Comparison of ENCODE assay signal across 24 cellular contexts in genomic region chr7:66348531-66348930, GRCh38.
DNase-seq lines count a peak whose midpoint lies in the region; ATAC-seq and TF ChIP-seq lines count a peak whose summit lies in the region.
"Had no signal": no experiment of that assay in that cellular context is flagged by ENCODE, and none has a peak within 500 bp of the region (broad histone marks: within the 10 kb centered on the region; RNA-seq: fewer than 3 reads in every experiment).

No MANE protein-coding gene starts in this region.

- TF ChIP-seq POLR2A in stomach (IDR thresholded peaks at IDR 0.05), result no peak

- WGBS in heart right ventricle, 2 donors, result 33 to 38% methylated on average over 4 of the region's 4 CpGs
- 2% methylated on average over 4 of the region's 4 CpGs for WGBS in aorta, 2 donors
- WGBS in stomach, 5 donors, result 49 to 74% (median 63%) methylated on average over 4 of the region's 4 CpGs

- H3K4me3 ChIP-seq in heart right ventricle (no peak overlapping the region), right atrium auricular region (no peak overlapping the region), osteoblast (ENCODE audit: insufficient read depth, low read length) (no peak overlapping the region), aorta (ENCODE audit: low read length in 2 of 2) (no peak overlapping the region), stomach (no peak overlapping the region)
- H3K4me3 ChIP-seq: lung, ovary, SK-N-MC, skin epidermis had no signal

- H3K36me3 ChIP-seq in heart right ventricle (no peaks in the 10 kb centered on the region), right atrium auricular region (no peaks in the 10 kb centered on the region), osteoblast (ENCODE audit: insufficient read depth, low read length) (no peaks in the 10 kb centered on the region), aorta (ENCODE audit: control insufficient read depth in 1 of 2, insufficient read depth in 2 of 2, low read length in 1 of 2) (no peaks in the 10 kb centered on the region), stomach (peaks cover 0 to 2% (median 0%) of the 10 kb centered on the region in 4 donors)
- H3K36me3 ChIP-seq: BE2C, ovary had no signal

- H3K4me2 ChIP-seq in osteoblast (ENCODE audit: insufficient read depth, low read length), result peak overlapping the region; percentile 10

- DNase-seq in heart right ventricle (no peak), right atrium auricular region (ENCODE audit: low spot score) (no peak), fibroblast of gingiva (ENCODE audit: low read depth) (peak; percentile 13), osteoblast (ENCODE audit: insufficient read length, low spot score, missing footprints) (no peak), aorta (no peak), stomach (no peak)
- DNase-seq in activated effector memory CD4-positive, alpha-beta T cell treated with Interleukin-2 at 50 U/mL for 16 hours, result no peak
- DNase-seq: activated CD8-positive, alpha-beta T cell treated with anti-CD3 and anti-CD28 coated beads, Interleukin-2, amount 10 ng/mL, durations not matched to agents 7 days and 5 days; activated naive CD4-positive, alpha-beta T cell treated with anti-CD3 and anti-CD28 coated beads, Interleukin-2, amount 10 ng/mL, durations not matched to agents 7 days and 5 days; activated T-cell treated with anti-CD3 and anti-CD28 coated beads, Interleukin-2, amount 50 U/mL, for 48 hours; BE2C; Calu3; endodermal cell; foreskin keratinocyte; NCI-H1105 treated with DMSO at 0.1 percent for 48 hours; NCI-H2081 treated with DMSO at 0.1 percent for 48 hours; ovary; stimulated activated CD4-positive, alpha-beta T cell treated with anti-CD3 and anti-CD28 coated beads, Interleukin-2, amount 100 ng/mL, for 48 hours; stimulated activated naive CD8-positive, alpha-beta T cell treated with anti-CD3 and anti-CD28 coated beads, Interleukin-15, Interleukin-2, amounts not matched to agents 100 U/mL and 50 U/mL, for 24 hours had no signal

- intact Hi-C loops in heart right ventricle (cut with DNase I), result loop anchor here in 1 of 10 donors (10.0 kb wide), 1 partner anchor 144 kb away; the partner anchor contains the start of gene TPST1
- intact Hi-C loops in aorta (cut with DNase I), result no loop called here
- intact Hi-C loops in stomach (cut with DNase I; ENCODE audit: low total_unique reads), result no loop called here

- ATAC-seq in heart right ventricle, result peak in 5 of 8 donors; percentile 39 to 63 (median 53)
- peak; percentile 20 for ATAC-seq in aorta (ENCODE audit: low FRiP score)
- ATAC-seq in HG03442 (IDR thresholded peaks at IDR 0.05; ENCODE audit: unreplicated experiment), result no peak
- ATAC-seq: activated CD4-positive, CD25-positive, alpha-beta regulatory T cell treated with anti-CD3 and anti-CD28 coated beads, Interleukin-2, amount 50 U/mL, for 24 hours; activated CD8-positive, alpha-beta T cell treated with anti-CD3 and anti-CD28 coated beads, Interleukin-2, amount 10 ng/mL, durations not matched to agents 7 days and 5 days; foreskin keratinocyte; stimulated activated naive CD8-positive, alpha-beta T cell treated with anti-CD3 and anti-CD28 coated beads, Interleukin-15, Interleukin-2, amounts not matched to agents 100 U/mL and 50 U/mL, for 24 hours had no signal

- TF ChIP-seq CTCF in heart right ventricle (IDR thresholded peaks at IDR 0.05) (no peak), right atrium auricular region (IDR thresholded peaks at IDR 0.05) (no peak), osteoblast (IDR thresholded peaks at IDR 0.05; ENCODE audit: extremely low read depth, low read depth, low read length) (no peak), stomach (IDR thresholded peaks at IDR 0.05) (no peak)

- H3K4me1 ChIP-seq in heart right ventricle (peaks cover 0 to 22% (median 5%) of the 10 kb centered on the region in 9 donors), right atrium auricular region (peaks cover 0 to 18% of the 10 kb centered on the region in 2 donors), osteoblast (ENCODE audit: insufficient read depth, low read length) (peaks cover 28% of the 10 kb centered on the region), aorta (ENCODE audit: control insufficient read depth in 1 of 2, insufficient read depth in 2 of 2, low read length in 2 of 2) (no peaks in the 10 kb centered on the region), stomach (peaks cover 0 to 9% (median 6%) of the 10 kb centered on the region in 4 donors)
- H3K4me1 ChIP-seq: BE2C had no signal

- H3K27ac ChIP-seq in heart right ventricle (peak overlapping the region in 1 of 10 donors; percentile 6), right atrium auricular region (no peak overlapping the region), osteoblast (ENCODE audit: low read depth, low read length) (no peak overlapping the region), aorta (ENCODE audit: low read depth in 1 of 2, low read length in 2 of 2) (no peak overlapping the region), stomach (peak overlapping the region in 1 of 5 donors; percentile 26)
- H3K27ac ChIP-seq: foreskin keratinocyte, ovary, SK-N-MC had no signal

- no peaks in the 10 kb centered on the region for H4K20me1 ChIP-seq in osteoblast (ENCODE audit: insufficient read depth, low read length)

- H2AFZ ChIP-seq in osteoblast (ENCODE audit: low read length), result no peak overlapping the region

- H3K9me3 ChIP-seq in heart right ventricle (peaks cover 0 to 8% (median 0%) of the 10 kb centered on the region in 11 donors), right atrium auricular region (peaks cover 0 to 4% of the 10 kb centered on the region in 2 donors), osteoblast (ENCODE audit: low read depth, low read length) (no peaks in the 10 kb centered on the region), aorta (ENCODE audit: control insufficient read depth, low read length) (no peaks in the 10 kb centered on the region), stomach (no peaks in the 10 kb centered on the region)
- H3K9me3 ChIP-seq: BE2C, ovary had no signal

- peaks cover 25% of the 10 kb centered on the region for H3K79me2 ChIP-seq in osteoblast (ENCODE audit: insufficient read depth, low read length)

- no peaks in the 10 kb centered on the region for H3K27me3 ChIP-seq in heart right ventricle
- H3K27me3 ChIP-seq in right atrium auricular region, result no peaks in the 10 kb centered on the region
- no peaks in the 10 kb centered on the region for H3K27me3 ChIP-seq in osteoblast (ENCODE audit: insufficient read depth, low read length)
- no peaks in the 10 kb centered on the region for H3K27me3 ChIP-seq in aorta (ENCODE audit: control insufficient read depth in 1 of 2, insufficient read depth in 2 of 2, low read length in 1 of 2)
- no peaks in the 10 kb centered on the region for H3K27me3 ChIP-seq in stomach
- H3K27me3 ChIP-seq: BE2C, foreskin keratinocyte, ovary had no signal

- no peak for TF ChIP-seq EP300 in stomach (IDR thresholded peaks at IDR 0.05)
